1 cellular context compared by ENCODE assay signal in the genomic region with DNA sequence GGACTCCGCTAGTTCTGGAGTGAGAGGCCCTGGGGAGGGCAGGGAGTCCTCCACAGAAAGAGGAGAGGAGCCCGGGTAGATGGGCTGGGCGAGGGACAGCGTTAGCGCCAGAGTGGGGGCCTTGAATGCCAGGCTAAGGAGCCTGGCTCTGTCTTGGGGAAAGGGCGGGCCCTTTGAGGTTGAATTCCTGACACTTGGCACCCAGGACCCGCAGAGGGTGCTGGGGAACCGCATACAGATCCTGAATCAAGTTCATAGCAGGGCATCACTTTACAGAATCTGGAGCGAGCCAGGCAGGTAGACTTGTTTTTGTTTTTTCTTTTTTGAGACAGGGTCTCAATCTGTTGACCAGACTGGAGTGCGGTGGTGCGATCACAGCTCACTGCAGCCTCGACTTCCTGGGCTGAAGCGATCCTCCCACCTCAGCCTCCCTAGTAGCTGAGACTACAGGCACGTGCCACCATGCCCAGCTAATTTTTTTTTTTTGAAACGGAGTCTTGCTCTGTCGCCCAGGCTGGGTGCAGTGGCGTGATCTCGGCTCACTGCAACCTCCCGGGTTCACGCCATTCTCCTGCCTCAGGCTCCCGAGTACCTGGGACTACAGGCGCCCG.
TF ChIP-seq lines count a peak whose summit lies in the region.

No MANE protein-coding gene starts in this region.

TF ChIP-seq in K562, 482 proteins besides CTCF, POLR2A, EP300 and RAD21:
- TF ChIP-seq, protein P1, sequence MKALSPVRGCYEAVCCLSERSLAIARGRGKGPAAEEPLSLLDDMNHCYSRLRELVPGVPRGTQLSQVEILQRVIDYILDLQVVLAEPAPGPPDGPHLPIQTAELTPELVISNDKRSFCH (CRISPR knock-in tag; IDR thresholded peaks at IDR 0.05): no peak
- TF ChIP-seq, protein P1 (tag; IDR thresholded peaks at IDR 0.05): no peak
- TF ChIP-seq GABPB1 (CRISPR knock-in tag; IDR thresholded peaks at IDR 0.05) (0 out of 2 replicates have a peak, but pooled peaks have one; percentile 30), ETV6 (IDR thresholded peaks at IDR 0.05; ENCODE audit: borderline replicate concordance in 1 of 2, low read depth in 2 of 2, low read length in 1 of 2) (no peak), ETV6 (CRISPR knock-in tag; IDR thresholded peaks at IDR 0.05; ENCODE audit: borderline replicate concordance) (no peak), SP1 (CRISPR knock-in tag; IDR thresholded peaks at IDR 0.05) (peak; percentile 31; the same call in 1 of the 2 replicates), LCOR (CRISPR knock-in tag; IDR thresholded peaks at IDR 0.05) (no peak), CREB1 (IDR thresholded peaks at IDR 0.05) (no peak), CREB1 (CRISPR knock-in tag; IDR thresholded peaks at IDR 0.05) (0 out of 2 replicates have a peak, but pooled peaks have one; percentile 3), ZNF121 (CRISPR knock-in tag; conservative IDR thresholded peaks at IDR 0.05) (peak; percentile 0; the same call in 1 of the 2 replicates)
- TF ChIP-seq, protein P2, sequence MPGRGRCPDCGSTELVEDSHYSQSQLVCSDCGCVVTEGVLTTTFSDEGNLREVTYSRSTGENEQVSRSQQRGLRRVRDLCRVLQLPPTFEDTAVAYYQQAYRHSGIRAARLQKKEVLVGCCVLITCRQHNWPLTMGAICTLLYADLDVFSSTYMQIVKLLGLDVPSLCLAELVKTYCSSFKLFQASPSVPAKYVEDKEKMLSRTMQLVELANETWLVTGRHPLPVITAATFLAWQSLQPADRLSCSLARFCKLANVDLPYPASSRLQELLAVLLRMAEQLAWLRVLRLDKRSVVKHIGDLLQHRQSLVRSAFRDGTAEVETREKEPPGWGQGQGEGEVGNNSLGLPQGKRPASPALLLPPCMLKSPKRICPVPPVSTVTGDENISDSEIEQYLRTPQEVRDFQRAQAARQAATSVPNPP (IDR thresholded peaks at IDR 0.05; ENCODE audit: borderline replicate concordance, insufficient read depth, insufficient read length): no peak
